ENCODE assay signal across 9 cellular contexts in the genomic region with DNA sequence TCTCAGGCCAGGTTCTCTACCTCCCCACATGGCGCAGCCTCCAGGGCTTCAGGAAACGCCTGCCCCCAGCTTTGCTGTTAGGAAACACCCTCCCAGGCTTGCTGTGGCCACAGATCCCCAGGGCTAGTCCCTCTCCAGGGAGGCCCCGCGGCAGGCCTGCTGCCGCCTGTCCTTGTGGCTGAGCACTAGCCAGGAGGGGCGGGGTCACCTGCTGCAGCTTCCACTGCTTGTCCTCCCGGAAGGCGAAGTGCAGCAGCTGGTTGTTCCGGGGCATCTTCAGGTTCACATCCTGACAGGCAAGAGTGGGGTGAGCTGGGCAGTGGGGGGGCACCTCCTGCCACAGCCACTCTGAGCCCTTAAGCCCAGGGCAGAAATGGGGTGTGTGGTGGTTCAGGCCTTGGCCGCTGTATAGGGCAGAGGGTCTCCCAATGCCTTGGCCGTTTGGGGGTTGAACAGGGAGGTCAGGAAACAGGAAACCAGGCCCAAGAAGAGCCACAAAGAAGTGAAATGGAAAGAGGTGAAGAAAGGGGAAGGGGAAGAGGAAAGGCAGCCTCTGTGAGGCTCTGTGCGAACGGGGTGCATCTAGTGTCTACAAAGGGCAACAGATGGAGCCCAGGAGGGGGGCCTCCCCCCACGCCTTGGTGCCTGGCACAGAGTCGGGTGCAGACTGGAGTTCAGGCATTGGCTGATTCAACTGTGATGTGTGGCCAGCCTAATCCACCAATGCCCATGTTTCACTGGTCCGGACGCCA. TPM values are rescaled to one million over a fixed set of nuclear protein-coding genes. Genes with fewer than 3 reads are reported as not detected.
A peak's percentile ranks its signal among the peaks of the same experiment; 100 is the strongest.
DNase-seq lines count a peak whose midpoint lies in the region; ATAC-seq, FAIRE-seq and TF ChIP-seq lines count a peak whose summit lies in the region.
"Had no signal": no experiment of that assay in that cellular context is flagged by ENCODE, and none has a peak within 500 bp of the region (broad histone marks: within the 10 kb centered on the region; RNA-seq: fewer than 3 reads in every experiment).

No MANE protein-coding gene starts in this region.

- H3K18ac ChIP-seq in mesendoderm (ENCODE audit: low read length), result no peak overlapping the region

- H3K79me2 ChIP-seq in K562 (ENCODE audit: control insufficient read depth, insufficient read depth, low read length) (peaks cover 6% of the 10 kb centered on the region; the same call in 2 of the 3 replicates), mesendoderm (ENCODE audit: control insufficient read depth, insufficient read depth, low read length) (no peaks in the 10 kb centered on the region)

- H3K4me1 ChIP-seq in K562 (replicated peaks in 1 of 2; ENCODE audit: control insufficient read depth in 2 of 2, insufficient read depth in 2 of 2, low read length in 2 of 2) (peaks cover 35 to 74% of the 10 kb centered on the region in 2 experiments), mesendoderm (ENCODE audit: control insufficient read depth, low read depth, low read length) (no peaks in the 10 kb centered on the region)

- H3K9me1 ChIP-seq in K562 (ENCODE audit: control insufficient read depth, insufficient read depth, low read length), result no peaks in the 10 kb centered on the region

- H4K20me1 ChIP-seq in K562 (replicated peaks; ENCODE audit: control insufficient read depth, insufficient read depth, low read length), result no peaks in the 10 kb centered on the region; the same call in 1 of the 2 replicates

- intact Hi-C loops in K562 (cut with micrococcal nuclease), result loop anchor here (5.0 kb wide), 1 partner anchor 83 kb away; no protein-coding TSS in a partner anchor

- no TSS peak for BruUV-seq in K562 (replicated peaks; lab: Mats Ljungman, UMichigan)

- H2AFZ ChIP-seq in K562 (ENCODE audit: low read depth, low read length), result no peak overlapping the region

- H2AK5ac ChIP-seq in mesendoderm (ENCODE audit: low read length), result no peak overlapping the region

- H3K9ac ChIP-seq in K562 (ENCODE audit: insufficient read depth in 1 of 2, low read depth in 2 of 2, low read length in 2 of 2), result peak overlapping the region in 1 of 2 experiments; percentile 89; a peak in 2 of 4 replicates
- H3K9ac ChIP-seq in mesendoderm (ENCODE audit: low read length), result no peak overlapping the region

- no peak for ATAC-seq in K562
- no peak for ATAC-seq in HG02885 (IDR thresholded peaks at IDR 0.05; ENCODE audit: poor library complexity, unreplicated experiment)

- H3K4me3 ChIP-seq in LNCaP clone FGC (ENCODE audit: low read depth, low read length), result peak overlapping the region; percentile 52
- H3K4me3 ChIP-seq in K562, result no peak overlapping the region
- H3K4me3 ChIP-seq in mesendoderm (ENCODE audit: low read length), result no peak overlapping the region

- WGBS in K562 (ENCODE audit: insufficient coverage, low coverage, missing lambda C conversion rate), result 62% methylated on average over 15 of the region's 17 CpGs
- WGBS in mesendoderm (ENCODE audit: extremely low coverage, insufficient coverage, low lambda C conversion rate), result no CpG with 5 or more reads among the region's 17 CpGs

- no peak overlapping the region for H3K4ac ChIP-seq in mesendoderm (ENCODE audit: low read depth, low read length)

- no peak overlapping the region for H4K8ac ChIP-seq in mesendoderm (ENCODE audit: low read depth, low read length)

- no peak overlapping the region; the same call in 1 of the 2 replicates for H3K4me2 ChIP-seq in K562 (ENCODE audit: insufficient read depth, low read length)
- no peak overlapping the region for H3K4me2 ChIP-seq in mesendoderm (ENCODE audit: low read length)

- TF ChIP-seq CTCF in LNCaP clone FGC (IDR thresholded peaks at IDR 0.05; ENCODE audit: control insufficient read depth, extremely low read depth, insufficient read depth), result no peak
- TF ChIP-seq CTCF in K562 (IDR thresholded peaks at IDR 0.05 in 2 of 3, conservative IDR thresholded peaks at IDR 0.05 in 1 of 3; ENCODE audit: insufficient read depth in 2 of 3, low read depth in 1 of 3, low read length in 3 of 3), result no peak

- TF ChIP-seq EP300 in K562 (IDR thresholded peaks at IDR 0.05; ENCODE audit: low read length), result no peak

- peak overlapping the region; percentile 45 for H3K23ac ChIP-seq in mesendoderm (ENCODE audit: low read length)

- H3K27ac ChIP-seq in K562 (ENCODE audit: extremely low read depth, low read depth, low read length), result no peak overlapping the region
- H3K27ac ChIP-seq in mesendoderm (ENCODE audit: low read depth, low read length), result no peak overlapping the region

- H3K27me3 ChIP-seq in K562 (ENCODE audit: control insufficient read depth in 2 of 2, insufficient read depth in 2 of 2, low read length in 2 of 2), result no peaks in the 10 kb centered on the region
- no peaks in the 10 kb centered on the region for H3K27me3 ChIP-seq in mesendoderm (ENCODE audit: insufficient read depth, low read length, poor library complexity)

- no peak overlapping the region for H2BK15ac ChIP-seq in mesendoderm (replicated peaks; ENCODE audit: low read depth)

- peak; percentile 68 for FAIRE-seq in K562 (lab: Jason Lieb, UNC)

- no peaks in the 10 kb centered on the region for H3K79me1 ChIP-seq in mesendoderm (ENCODE audit: low read length)

- CTCF ChIA-PET in K562 (lab: Yijun Ruan, JAX; ENCODE audit: low intra/inter-chr PET ratio), result no interaction called here

- H3K9me3 ChIP-seq in K562 (replicated peaks; ENCODE audit: control insufficient read depth, insufficient read depth, low read depth, low read length), result no peaks in the 10 kb centered on the region

- H3K36me3 ChIP-seq in K562 (ENCODE audit: control insufficient read depth, insufficient read depth, low read length), result peaks cover 31% of the 10 kb centered on the region; the same call in 2 of the 3 replicates
- H3K36me3 ChIP-seq in mesendoderm (ENCODE audit: control insufficient read depth, insufficient read depth, low read length), result peaks cover 3% of the 10 kb centered on the region

- in situ Hi-C loops in K562 (cut with MboI), result no loop called here

- no peak for TF ChIP-seq RAD21 in K562 (CRISPR knock-in tag; conservative IDR thresholded peaks at IDR 0.05 in 1 of 2, IDR thresholded peaks at IDR 0.05 in 1 of 2)

- POLR2A ChIA-PET in K562 (lab: Yijun Ruan, JAX), result interaction anchor here (1.2 kb wide), 1 partner anchor 34 kb away, joined by 4 read pairs; a partner anchor contains a TSS

- H4K5ac ChIP-seq in mesendoderm (ENCODE audit: low read length), result no peak overlapping the region

- H2BK120ac ChIP-seq in mesendoderm (ENCODE audit: low read depth, low read length), result no peak overlapping the region

- no peak overlapping the region for H3K56ac ChIP-seq in mesendoderm (ENCODE audit: low read length)

- DNase-seq in DMS53 (lab: John Stamatoyannopoulos, UW), result peak; percentile 94
- peak; percentile 64 for DNase-seq in LNCaP clone FGC (ENCODE audit: low read depth)
- DNase-seq in K562 (ENCODE audit: extremely low read depth in 1 of 4, low spot score in 3 of 4), result peak in 3 of 4 experiments; percentile 44 to 65 (median 49)
- no peak for DNase-seq in mesendoderm
- no peak for DNase-seq in activated effector memory CD4-positive, alpha-beta T cell treated with Interleukin-2 at 50 U/mL for 16 hours
- no peak for DNase-seq in stimulated activated naive CD4-positive, alpha-beta T cell treated with Interleukin-2 at 50 U/mL for 16 hours (lab: John Stamatoyannopoulos, UW)
- DNase-seq in T1000 (lab: John Stamatoyannopoulos, UW), result no peak

- no peak for TF ChIP-seq POLR2A in K562 (conservative IDR thresholded peaks at IDR 0.05)

- no peak overlapping the region for H2BK5ac ChIP-seq in mesendoderm (ENCODE audit: low read length)

RNA-seq across cellular contexts. Expression of a gene that starts 2.0 kb away (rescaled TPM):
- total RNA-seq in K562 (2011; cell fraction: chromatin; rRNA removed; ENCODE audit: low replicate concordance), result 11.5 and 33.7 TPM in 2 replicates
- total RNA-seq in K562 (2011; cell fraction: nucleolus; rRNA removed), result 25.3 and 25.8 TPM in 2 replicates
- 16.5 and 22.7 TPM in 2 replicates for total RNA-seq in K562 (2011; cell fraction: nucleoplasm; rRNA removed)
- total RNA-seq in K562 (2014; rRNA removed), result 22.2 and 25.3 TPM in 2 replicates
- 4.9 and 8.2 TPM in 2 replicates for total RNA-seq in K562 (2014; rRNA removed; fragmentation: Illumina TruSeq; extraction: Trizol)
- 16.8 and 18.3 TPM in 2 replicates for total RNA-seq in K562 (2015; rRNA removed; fragmentation: Illumina TruSeq; extraction: Trizol)
- total RNA-seq in K562 (2021), result 24.4 and 28.4 TPM in 2 replicates
- 13.1 and 19.3 TPM in 2 replicates for polyA plus RNA-seq in K562 (2011; rRNA removed)
- polyA plus RNA-seq in K562 (2011; cell fraction: cytosol; rRNA removed), result 26.0 and 56.4 TPM in 2 replicates
- 80.7 and 101 TPM in 2 replicates for polyA plus RNA-seq in K562 (2011; cell fraction: nucleus; rRNA removed)
- polyA plus RNA-seq in K562 (2012), result 24.8 and 32.1 TPM in 2 replicates
- 16.5 and 24.8 TPM in 2 replicates for polyA plus RNA-seq in K562 (2014; fragmentation: Illumina TruSeq; extraction: Trizol)
- 1 to 10 TPM in 1 of 2 experiments, under 1 TPM in 1; 0.97 to 1.1 TPM for polyA plus RNA-seq in K562 (2014; fragmentation: Nextera tagmentation; extraction: Ambion mirVana)
- polyA plus RNA-seq in K562 (2014; rRNA removed), result 36.1 and 37.3 TPM in 2 replicates
- 2.8 and 5.1 TPM in 2 replicates for polyA minus RNA-seq in K562 (2011; rRNA and poly(A)+ RNA removed)
- 6.8 and 9.5 TPM in 2 replicates for polyA minus RNA-seq in K562 (2011; cell fraction: cytosol; rRNA and poly(A)+ RNA removed)
- polyA minus RNA-seq in K562 (2011; cell fraction: nucleus; rRNA and poly(A)+ RNA removed), result 8.1 and 10.2 TPM in 2 replicates
- polyA plus RNA-seq in mesendoderm (2013, experiment 1 of 2), result 27.4 TPM
- polyA plus RNA-seq in mesendoderm (2013, experiment 2 of 2), result 27.3 TPM

RNA-seq across cellular contexts. Expression of a gene that starts 5.3 kb away (rescaled TPM):
- not detected in 2 replicates for total RNA-seq in K562 (2011; cell fraction: chromatin; rRNA removed; ENCODE audit: low replicate concordance)
- not detected in 2 replicates for total RNA-seq in K562 (2011; cell fraction: nucleolus; rRNA removed)
- not detected in 2 replicates for total RNA-seq in K562 (2011; cell fraction: nucleoplasm; rRNA removed)
- total RNA-seq in K562 (2014; rRNA removed) (not detected in 2 replicates), K562 (2014; rRNA removed; fragmentation: Illumina TruSeq; extraction: Trizol) (not detected in 2 replicates), K562 (2015; rRNA removed; fragmentation: Illumina TruSeq; extraction: Trizol) (not detected in 2 replicates), K562 (2021) (not detected in 2 replicates)
- polyA plus RNA-seq in K562 (2011; rRNA removed) (not detected in 2 replicates), K562 (2014; fragmentation: Illumina TruSeq; extraction: Trizol) (not detected in 2 replicates), K562 (2014; fragmentation: Nextera tagmentation; extraction: Ambion mirVana) (not detected), K562 (2014; rRNA removed) (not detected in 2 replicates)
- polyA plus RNA-seq in K562 (2011; cell fraction: cytosol; rRNA removed), result 0.97 TPM in 1 of 2 replicates, not detected in the other
- polyA plus RNA-seq in K562 (2011; cell fraction: nucleus; rRNA removed), result not detected in 2 replicates
- polyA plus RNA-seq in K562 (2012), result 0.42 TPM in 1 of 2 replicates, not detected in the other
- not detected in 2 replicates for polyA minus RNA-seq in K562 (2011; rRNA and poly(A)+ RNA removed)
- polyA minus RNA-seq in K562 (2011; cell fraction: cytosol; rRNA and poly(A)+ RNA removed), result not detected in 2 replicates
- not detected in 2 replicates for polyA minus RNA-seq in K562 (2011; cell fraction: nucleus; rRNA and poly(A)+ RNA removed)
- 0.52 TPM for polyA plus RNA-seq in mesendoderm (2013, experiment 1 of 2)
- polyA plus RNA-seq in mesendoderm (2013, experiment 2 of 2), result 0.52 TPM

RNA-seq across cellular contexts. Expression of a gene that starts 12.3 kb away (rescaled TPM):
- not detected in 2 replicates for total RNA-seq in K562 (2011; cell fraction: chromatin; rRNA removed; ENCODE audit: low replicate concordance)
- not detected in 2 replicates for total RNA-seq in K562 (2011; cell fraction: nucleolus; rRNA removed)
- total RNA-seq in K562 (2011; cell fraction: nucleoplasm; rRNA removed), result not detected in 2 replicates
- total RNA-seq in K562 (2014; rRNA removed) (not detected in 2 replicates), K562 (2014; rRNA removed; fragmentation: Illumina TruSeq; extraction: Trizol) (not detected in 2 replicates), K562 (2015; rRNA removed; fragmentation: Illumina TruSeq; extraction: Trizol) (not detected in 2 replicates), K562 (2021) (not detected in 2 replicates)
- polyA plus RNA-seq in K562 (2011; rRNA removed) (not detected in 2 replicates), K562 (2014; fragmentation: Illumina TruSeq; extraction: Trizol) (not detected in 2 replicates), K562 (2014; fragmentation: Nextera tagmentation; extraction: Ambion mirVana) (not detected), K562 (2014; rRNA removed) (not detected in 2 replicates)
- not detected in 2 replicates for polyA plus RNA-seq in K562 (2011; cell fraction: cytosol; rRNA removed)
- polyA plus RNA-seq in K562 (2011; cell fraction: nucleus; rRNA removed), result 0.21 TPM in 1 of 2 replicates, not detected in the other
- polyA plus RNA-seq in K562 (2012), result not detected in 2 replicates
- polyA minus RNA-seq in K562 (2011; rRNA and poly(A)+ RNA removed), result not detected in 2 replicates
- not detected in 2 replicates for polyA minus RNA-seq in K562 (2011; cell fraction: cytosol; rRNA and poly(A)+ RNA removed)
- polyA minus RNA-seq in K562 (2011; cell fraction: nucleus; rRNA and poly(A)+ RNA removed), result not detected in 2 replicates
- polyA plus RNA-seq in mesendoderm (2013, experiment 1 of 2), result 0.07 TPM
- 0.17 TPM for polyA plus RNA-seq in mesendoderm (2013, experiment 2 of 2)
- total RNA-seq: epithelial cell of proximal tubule had no signal

RNA-seq across cellular contexts. Expression of a gene that starts 33.5 kb away (rescaled TPM):
- 16.3 and 42.5 TPM in 2 replicates for total RNA-seq in K562 (2011; cell fraction: chromatin; rRNA removed; ENCODE audit: low replicate concordance)
- 25.9 and 29.5 TPM in 2 replicates for total RNA-seq in K562 (2011; cell fraction: nucleolus; rRNA removed)
- 22.4 and 27.7 TPM in 2 replicates for total RNA-seq in K562 (2011; cell fraction: nucleoplasm; rRNA removed)
- total RNA-seq in K562 (2014; rRNA removed) (8.5 and 8.9 TPM in 2 replicates), K562 (2014; rRNA removed; fragmentation: Illumina TruSeq; extraction: Trizol) (3.5 and 3.8 TPM in 2 replicates), K562 (2015; rRNA removed; fragmentation: Illumina TruSeq; extraction: Trizol) (5.3 and 8.0 TPM in 2 replicates), K562 (2021) (16.4 and 20.8 TPM in 2 replicates)
- polyA plus RNA-seq in K562 (2011; rRNA removed) (4.5 and 7.4 TPM in 2 replicates), K562 (2014; fragmentation: Illumina TruSeq; extraction: Trizol) (5.3 and 8.5 TPM in 2 replicates), K562 (2014; fragmentation: Nextera tagmentation; extraction: Ambion mirVana) (under 1 TPM; 0.80 to 0.84 TPM), K562 (2014; rRNA removed) (7.0 and 12.1 TPM in 2 replicates)
- polyA plus RNA-seq in K562 (2011; cell fraction: cytosol; rRNA removed), result 7.7 and 11.0 TPM in 2 replicates
- 12.9 and 18.2 TPM in 2 replicates for polyA plus RNA-seq in K562 (2011; cell fraction: nucleus; rRNA removed)
- 5.2 and 7.5 TPM in 2 replicates for polyA plus RNA-seq in K562 (2012)
- 4.9 and 5.7 TPM in 2 replicates for polyA minus RNA-seq in K562 (2011; rRNA and poly(A)+ RNA removed)
- 4.1 and 7.2 TPM in 2 replicates for polyA minus RNA-seq in K562 (2011; cell fraction: cytosol; rRNA and poly(A)+ RNA removed)
- polyA minus RNA-seq in K562 (2011; cell fraction: nucleus; rRNA and poly(A)+ RNA removed), result 5.7 and 7.8 TPM in 2 replicates
- polyA plus RNA-seq in mesendoderm (2013, experiment 1 of 2), result 4.7 TPM
- 4.4 TPM for polyA plus RNA-seq in mesendoderm (2013, experiment 2 of 2)

RNA-seq across cellular contexts. Expression of a gene that starts 46.6 kb away (rescaled TPM):
- 172 and 226 TPM in 2 replicates for total RNA-seq in K562 (2011; cell fraction: chromatin; rRNA removed; ENCODE audit: low replicate concordance)
- total RNA-seq in K562 (2011; cell fraction: nucleolus; rRNA removed), result 74.0 and 74.7 TPM in 2 replicates
- 112 and 153 TPM in 2 replicates for total RNA-seq in K562 (2011; cell fraction: nucleoplasm; rRNA removed)
- total RNA-seq in K562 (2014; rRNA removed), result 36.5 and 41.6 TPM in 2 replicates
- total RNA-seq in K562 (2014; rRNA removed; fragmentation: Illumina TruSeq; extraction: Trizol), result 59.6 and 76.9 TPM in 2 replicates
- total RNA-seq in K562 (2015; rRNA removed; fragmentation: Illumina TruSeq; extraction: Trizol), result 70.9 and 72.4 TPM in 2 replicates
- 92.7 and 97.6 TPM in 2 replicates for total RNA-seq in K562 (2021)
- polyA plus RNA-seq in K562 (2011; rRNA removed), result 60.2 and 63.0 TPM in 2 replicates
- polyA plus RNA-seq in K562 (2011; cell fraction: cytosol; rRNA removed), result 49.4 and 62.8 TPM in 2 replicates
- polyA plus RNA-seq in K562 (2011; cell fraction: nucleus; rRNA removed), result 66.8 and 89.3 TPM in 2 replicates
- polyA plus RNA-seq in K562 (2012), result 65.5 and 88.3 TPM in 2 replicates
- 96.4 and 99.2 TPM in 2 replicates for polyA plus RNA-seq in K562 (2014; fragmentation: Illumina TruSeq; extraction: Trizol)
- polyA plus RNA-seq in K562 (2014; fragmentation: Nextera tagmentation; extraction: Ambion mirVana), result 1 to 10 TPM; 6.7 to 8.3 TPM
- 83.1 and 89.8 TPM in 2 replicates for polyA plus RNA-seq in K562 (2014; rRNA removed)
- polyA minus RNA-seq in K562 (2011; rRNA and poly(A)+ RNA removed), result 78.7 and 80.6 TPM in 2 replicates
- polyA minus RNA-seq in K562 (2011; cell fraction: cytosol; rRNA and poly(A)+ RNA removed), result 28.9 and 29.7 TPM in 2 replicates
- 31.8 and 43.2 TPM in 2 replicates for polyA minus RNA-seq in K562 (2011; cell fraction: nucleus; rRNA and poly(A)+ RNA removed)
- 76.4 TPM for polyA plus RNA-seq in mesendoderm (2013, experiment 1 of 2)
- 74.5 TPM for polyA plus RNA-seq in mesendoderm (2013, experiment 2 of 2)

Comparison
In these comparisons a context has a peak if more than half of its experiments do, and no peak if none do; other contexts are left out.
1. DNase-seq: peak in DMS53 (single experiment), LNCaP clone FGC (single experiment) and K562 (3 of 4); none in mesendoderm (single experiment), activated effector memory CD4-positive, alpha-beta T cell treated with Interleukin-2 at 50 U/mL for 16 hours (single experiment), stimulated activated naive CD4-positive, alpha-beta T cell treated with Interleukin-2 at 50 U/mL for 16 hours (single experiment) and T1000 (single experiment).